9 cellular contexts compared by ENCODE assay signal in the genomic region with DNA sequence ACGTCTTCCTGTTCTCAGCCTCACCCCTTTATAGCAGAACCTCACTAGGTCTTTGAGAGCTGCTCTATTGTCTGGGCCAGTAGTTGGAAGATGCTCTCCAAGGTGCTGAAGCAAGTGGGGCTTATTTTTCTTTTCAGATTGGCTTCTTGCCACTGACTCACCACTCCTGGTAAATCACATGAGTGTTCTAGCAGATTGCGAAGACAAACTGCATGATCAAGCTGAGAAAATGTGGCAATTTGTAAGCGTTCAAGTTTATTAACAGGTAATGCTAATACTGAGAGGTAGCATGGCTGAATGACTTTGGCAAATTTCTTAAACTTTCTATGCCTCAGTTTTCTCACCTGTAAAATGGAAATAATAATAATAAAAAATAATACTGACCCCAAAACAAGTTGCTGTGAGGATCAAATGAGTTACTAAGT. TPM values are rescaled to one million over a fixed set of nuclear protein-coding genes. Genes with fewer than 3 reads are reported as not detected.
DNase-seq lines count a peak whose midpoint lies in the region; ATAC-seq, FAIRE-seq and TF ChIP-seq lines count a peak whose summit lies in the region.
"Had no signal": no experiment of that assay in that cellular context is flagged by ENCODE, and none has a peak within 500 bp of the region (broad histone marks: within the 10 kb centered on the region; RNA-seq: fewer than 3 reads in every experiment).

No MANE protein-coding gene starts in this region.

- no peaks in the 10 kb centered on the region for H3K9me3 Mint-ChIP-seq in activated T-cell treated with anti-CD3 and anti-CD28 coated beads, Interleukin-2, amount 50 U/mL, for 72 hours

- DNase-seq in activated T-cell treated with anti-CD3 and anti-CD28 coated beads, Interleukin-2, amount 50 U/mL, for 72 hours, result peak; percentile 11 to 21
- DNase-seq in activated T-cell treated with anti-CD3 and anti-CD28 coated beads, Interleukin-2, amount 50 U/mL, for 1 hour, result no peak
- DNase-seq in RCC 7860 (ENCODE audit: low spot score), result peak; percentile 69
- DNase-seq in erythroblast (lab: John Stamatoyannopoulos, UW), result peak; percentile 67 to 68
- peak; percentile 75 for DNase-seq in skeletal muscle cell (ENCODE audit: low read depth)
- no peak for DNase-seq in activated gamma-delta T cell treated with Interleukin-2 at 50 U/mL for 16 hours
- DNase-seq in NCI-H2107 treated with DMSO at 0.1 percent for 48 hours (lab: John Stamatoyannopoulos, UW; ENCODE audit: unreplicated experiment), result no peak

- no peak for TF ChIP-seq POLR2A in erythroblast (IDR thresholded peaks at IDR 0.05; ENCODE audit: low read length)

- no peak overlapping the region for H3K4me3 ChIP-seq in skeletal muscle cell (ENCODE audit: low read depth, low read length)
- H3K4me3 ChIP-seq: skin epidermis had no signal

- no peaks in the 10 kb centered on the region for H3K4me1 Mint-ChIP-seq in activated T-cell treated with anti-CD3 and anti-CD28 coated beads, Interleukin-2, amount 50 U/mL, for 72 hours (ENCODE audit: low read depth)

- H3K36me3 Mint-ChIP-seq in activated T-cell treated with anti-CD3 and anti-CD28 coated beads, Interleukin-2, amount 50 U/mL, for 72 hours (ENCODE audit: insufficient read depth in 2 of 2), result no peaks in the 10 kb centered on the region

- FAIRE-seq in RCC 7860 (lab: Jason Lieb, UNC), result peak; percentile 70

- H3K4me3 Mint-ChIP-seq in activated T-cell treated with anti-CD3 and anti-CD28 coated beads, Interleukin-2, amount 50 U/mL, for 72 hours, result no peak overlapping the region

- H3K27me3 Mint-ChIP-seq in activated T-cell treated with anti-CD3 and anti-CD28 coated beads, Interleukin-2, amount 50 U/mL, for 72 hours (ENCODE audit: low read depth), result peaks cover 55% of the 10 kb centered on the region

- ATAC-seq in activated T-cell treated with anti-CD3 and anti-CD28 coated beads, Interleukin-2, amount 50 U/mL, for 72 hours (replicated peaks in 1 of 2), result no peak
- no peak for ATAC-seq in HG03520 (IDR thresholded peaks at IDR 0.05; ENCODE audit: unreplicated experiment)

- no peak overlapping the region for H3K27ac Mint-ChIP-seq in activated T-cell treated with anti-CD3 and anti-CD28 coated beads, Interleukin-2, amount 50 U/mL, for 72 hours

RNA-seq across cellular contexts. Expression of a gene that starts 59.2 kb away (rescaled TPM):
- total RNA-seq in activated T-cell treated with anti-CD3 and anti-CD28 coated beads, Interleukin-2, amount 50 U/mL, for 72 hours, result not detected

Comparison
In these comparisons a context has a peak if more than half of its experiments do, and no peak if none do; other contexts are left out.
1. DNase-seq: peak in activated T-cell treated with anti-CD3 and anti-CD28 coated beads, Interleukin-2, amount 50 U/mL, for 72 hours (2 of 2), RCC 7860 (single experiment), erythroblast (2 of 2) and skeletal muscle cell (single experiment); none in activated T-cell treated with anti-CD3 and anti-CD28 coated beads, Interleukin-2, amount 50 U/mL, for 1 hour (single experiment), activated gamma-delta T cell treated with Interleukin-2 at 50 U/mL for 16 hours (single experiment) and NCI-H2107 treated with DMSO at 0.1 percent for 48 hours (single experiment).